Comparison of ENCODE assay signal across 18 cellular contexts in the genomic region with DNA sequence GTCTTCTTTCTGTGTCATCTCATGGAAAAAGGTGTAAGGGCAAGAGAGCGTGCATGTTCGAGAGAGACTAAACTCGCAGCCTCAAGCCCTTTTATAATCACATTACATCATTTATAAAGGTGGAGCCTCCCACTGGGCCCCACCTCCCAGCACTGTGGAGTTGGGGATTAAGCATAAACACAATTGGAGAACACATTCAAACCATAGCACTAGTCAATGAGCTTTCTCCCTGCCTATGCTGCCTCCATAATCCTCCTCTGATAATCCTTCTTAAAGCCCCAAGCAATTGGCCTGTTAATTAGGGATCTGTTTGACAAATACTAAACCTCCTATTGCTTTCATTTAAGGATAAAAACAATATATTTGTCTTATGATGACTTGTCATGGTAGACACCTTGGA.
DNase-seq lines count a peak whose midpoint lies in the region; ATAC-seq, FAIRE-seq and TF ChIP-seq lines count a peak whose summit lies in the region.
"Had no signal": no experiment of that assay in that cellular context is flagged by ENCODE, and none has a peak within 500 bp of the region (broad histone marks: within the 10 kb centered on the region; RNA-seq: fewer than 3 reads in every experiment).

No MANE protein-coding gene starts in this region.

- H3K4me1 Mint-ChIP-seq in endodermal cell, result peaks cover 40% of the 10 kb centered on the region
- H3K4me1 Mint-ChIP-seq: CD14-positive monocyte; CD4-positive, alpha-beta memory T cell had no signal

- no peak overlapping the region for H3K9ac ChIP-seq in endodermal cell (ENCODE audit: extremely low read depth, low read length, poor library complexity, severe bottlenecking)
- H3K9ac ChIP-seq: BLaER1 had no signal

- DNase-seq in D721Med (ENCODE audit: insufficient read length, low spot score) (peak; percentile 18), NCI-H82 (lab: John Stamatoyannopoulos, UW) (peak; percentile 97), endodermal cell (peak; percentile 55), thyroid gland (no peak), NCI-H1694 (lab: John Stamatoyannopoulos, UW) (no peak), HTR-8/SVneo (ENCODE audit: insufficient read length, low spot score) (no peak)
- DNase-seq: 8988T; CD4-positive, alpha-beta memory T cell; DMS 273 treated with DMSO at 0.1 percent for 48 hours; DMS53; DND-41; EL; GOT3; H7 had no signal

- H3K27ac Mint-ChIP-seq in endodermal cell, result no peak overlapping the region
- H3K27ac Mint-ChIP-seq: CD14-positive monocyte; CD4-positive, alpha-beta memory T cell had no signal

- peaks cover 7% of the 10 kb centered on the region for H3K9me3 Mint-ChIP-seq in endodermal cell
- H3K9me3 Mint-ChIP-seq: CD4-positive, alpha-beta memory T cell had no signal

- 87 to 94% methylated on average over 3 of the region's 3 CpGs for WGBS in endodermal cell (ENCODE audit: insufficient coverage in 1 of 2, insufficient read length in 1 of 2), 2 experiments
- WGBS in thyroid gland, 2 donors, result 76% methylated on average over 3 of the region's 3 CpGs

- H3K4me3 ChIP-seq in endodermal cell (ENCODE audit: low read length) (no peak overlapping the region), thyroid gland (replicated peaks in 1 of 3) (no peak overlapping the region)
- H3K4me3 ChIP-seq: BLaER1, GM12878 had no signal

- intact Hi-C loops in thyroid gland (cut with DNase I), result no loop called here

- H3K27me3 ChIP-seq in endodermal cell (ENCODE audit: control insufficient read depth, insufficient read depth, low read length, poor library complexity, severe bottlenecking), result peaks cover 39% of the 10 kb centered on the region
- H3K27me3 ChIP-seq in thyroid gland, result no peaks in the 10 kb centered on the region
- H3K27me3 ChIP-seq: BLaER1 had no signal

- H3K4me3 Mint-ChIP-seq in endodermal cell, result no peak overlapping the region
- H3K4me3 Mint-ChIP-seq: CD14-positive monocyte; CD4-positive, alpha-beta memory T cell had no signal

- FAIRE-seq in D721Med (lab: Jason Lieb, UNC) (no peak), HTR-8/SVneo (lab: Jason Lieb, UNC) (no peak)
- FAIRE-seq: GM12878 had no signal

- H3K36me3 Mint-ChIP-seq in endodermal cell (ENCODE audit: low read depth), result no peaks in the 10 kb centered on the region
- H3K36me3 Mint-ChIP-seq: CD14-positive monocyte; CD4-positive, alpha-beta memory T cell had no signal

- TF ChIP-seq CTCF in D721Med (IDR thresholded peaks at IDR 0.05; ENCODE audit: insufficient read depth, missing control alignments) (no peak), endodermal cell (conservative IDR thresholded peaks at IDR 0.05) (no peak), thyroid gland (IDR thresholded peaks at IDR 0.05) (no peak)

- ATAC-seq in HG02623 (IDR thresholded peaks at IDR 0.05; ENCODE audit: unreplicated experiment), result no peak
- ATAC-seq: GM12878 had no signal

- H3K9me3 ChIP-seq in endodermal cell (ENCODE audit: control insufficient read depth, low read length) (no peaks in the 10 kb centered on the region), thyroid gland (no peaks in the 10 kb centered on the region)
- H3K9me3 ChIP-seq: BLaER1 had no signal

- H3K36me3 ChIP-seq in endodermal cell (ENCODE audit: control insufficient read depth, insufficient read depth, low read length) (no peaks in the 10 kb centered on the region), thyroid gland (no peaks in the 10 kb centered on the region)
- H3K36me3 ChIP-seq: BLaER1 had no signal

- H3K27me3 Mint-ChIP-seq in endodermal cell (ENCODE audit: insufficient read depth), result peaks cover 33% of the 10 kb centered on the region
- H3K27me3 Mint-ChIP-seq: CD4-positive, alpha-beta memory T cell had no signal

- H3K4me1 ChIP-seq in endodermal cell (ENCODE audit: control insufficient read depth, insufficient read depth, low read length), result peaks cover 22% of the 10 kb centered on the region
- peaks cover 0 to 7% of the 10 kb centered on the region in 2 donors for H3K4me1 ChIP-seq in thyroid gland
- H3K4me1 ChIP-seq: BLaER1 had no signal

- TF ChIP-seq POLR2A in thyroid gland (IDR thresholded peaks at IDR 0.05), result no peak

- H3K27ac ChIP-seq in endodermal cell (ENCODE audit: low read depth, low read length), result no peak overlapping the region
- no peak overlapping the region for H3K27ac ChIP-seq in thyroid gland
- H3K27ac ChIP-seq: BLaER1 had no signal

Comparison
In these comparisons a context has a peak if more than half of its experiments do, and no peak if none do; other contexts are left out.
1. DNase-seq: peak in D721Med (single experiment), NCI-H82 (single experiment) and endodermal cell (single experiment); none in thyroid gland (0 of 2), NCI-H1694 (single experiment) and HTR-8/SVneo (single experiment).